9 cellular contexts compared by ENCODE assay signal in genomic region chr1:67749263-67749843, GRCh38.
A peak's percentile ranks its signal among the peaks of the same experiment; 100 is the strongest.
DNase-seq lines count a peak whose midpoint lies in the region; ATAC-seq and TF ChIP-seq lines count a peak whose summit lies in the region.
"Had no signal": no experiment of that assay in that cellular context is flagged by ENCODE, and none has a peak within 500 bp of the region (broad histone marks: within the 10 kb centered on the region; RNA-seq: fewer than 3 reads in every experiment).

No MANE protein-coding gene starts in this region.

- peak; percentile 68 for ATAC-seq in left colon
- no peak for ATAC-seq in activated CD4-positive, CD25-positive, alpha-beta regulatory T cell treated with anti-CD3 and anti-CD28 coated beads, Interleukin-2, amount 50 U/mL, for 24 hours
- ATAC-seq: activated CD8-positive, alpha-beta memory T cell treated with anti-CD3 and anti-CD28 coated beads, Interleukin-2, amount 10 ng/mL, durations not matched to agents 7 days and 5 days had no signal

- H3K9me3 ChIP-seq in adrenal gland (replicated peaks in 1 of 3), result no peaks in the 10 kb centered on the region
- no peaks in the 10 kb centered on the region for H3K9me3 ChIP-seq in stomach
- no peaks in the 10 kb centered on the region for H3K9me3 ChIP-seq in CD4-positive, alpha-beta memory T cell (ENCODE audit: control insufficient read depth in 1 of 2, low read length in 2 of 2)

- TF ChIP-seq POLR2A in adrenal gland (IDR thresholded peaks at IDR 0.05) (no peak), stomach (IDR thresholded peaks at IDR 0.05) (no peak)

- H3K36me3 Mint-ChIP-seq in CD4-positive, alpha-beta memory T cell, result no peaks in the 10 kb centered on the region
- H3K36me3 Mint-ChIP-seq: activated CD8-positive, alpha-beta memory T cell treated with anti-CD3 and anti-CD28 coated beads, Interleukin-2, amount 10 ng/mL, durations not matched to agents 7 days and 5 days had no signal

- WGBS in adrenal gland, 4 donors, result 55 to 58% (median 56%) methylated on average over 5 of the region's 5 CpGs
- 26 to 50% (median 41%) methylated on average over 4 to 5 of the region's 5 CpGs for WGBS in stomach, 5 donors

- H3K27ac ChIP-seq in adrenal gland (peak overlapping the region in 4 of 5 donors; percentile 44 to 79 (median 58)), stomach (peak overlapping the region; percentile 80 to 93 (median 88))
- no peak overlapping the region for H3K27ac ChIP-seq in CD4-positive, alpha-beta memory T cell (ENCODE audit: low read depth, low read length)

- H3K4me3 ChIP-seq in HFF-Myc (replicated peaks; ENCODE audit: low read depth, low read length) (0 out of 2 replicates have a peak overlapping the region, but pooled peaks have one; percentile 7), adrenal gland (peak overlapping the region in 1 of 4 donors; percentile 4), stomach (peak overlapping the region in 1 of 4 donors; percentile 23)
- no peak overlapping the region for H3K4me3 ChIP-seq in CD4-positive, alpha-beta memory T cell (ENCODE audit: low read length in 2 of 2)

- H3K36me3 ChIP-seq in adrenal gland (replicated peaks in 1 of 2) (no peaks in the 10 kb centered on the region), stomach (no peaks in the 10 kb centered on the region)
- no peaks in the 10 kb centered on the region for H3K36me3 ChIP-seq in CD4-positive, alpha-beta memory T cell (ENCODE audit: insufficient read depth, low read length)

- H3K9me3 Mint-ChIP-seq in CD4-positive, alpha-beta memory T cell, result no peaks in the 10 kb centered on the region

- no peak for DNase-seq in HFF-Myc (ENCODE audit: extremely low read depth, low read depth)
- DNase-seq in adrenal gland, result no peak
- DNase-seq in left colon, result peak in 1 of 2 donors; percentile 63
- peak; percentile 35 for DNase-seq in stomach
- no peak for DNase-seq in stimulated activated naive CD4-positive, alpha-beta T cell (lab: John Stamatoyannopoulos, UW)
- no peak for DNase-seq in A172 (ENCODE audit: low spot score)
- DNase-seq in CD4-positive, alpha-beta memory T cell, result no peak
- DNase-seq: activated CD8-positive, alpha-beta memory T cell treated with anti-CD3 and anti-CD28 coated beads, Interleukin-2, amount 10 ng/mL, durations not matched to agents 7 days and 5 days had no signal

- H3K27me3 Mint-ChIP-seq in CD4-positive, alpha-beta memory T cell, result peaks cover 3 to 10% of the 10 kb centered on the region in 2 donors

- no peak overlapping the region for H3K4me3 Mint-ChIP-seq in CD4-positive, alpha-beta memory T cell
- H3K4me3 Mint-ChIP-seq: activated CD8-positive, alpha-beta memory T cell treated with anti-CD3 and anti-CD28 coated beads, Interleukin-2, amount 10 ng/mL, durations not matched to agents 7 days and 5 days had no signal

- H3K27ac Mint-ChIP-seq in CD4-positive, alpha-beta memory T cell, result no peak overlapping the region
- H3K27ac Mint-ChIP-seq: activated CD8-positive, alpha-beta memory T cell treated with anti-CD3 and anti-CD28 coated beads, Interleukin-2, amount 10 ng/mL, durations not matched to agents 7 days and 5 days had no signal

- CTCF ChIA-PET in CD4-positive, alpha-beta memory T cell (lab: Charles Lee; ENCODE audit: partially characterized antibody), result no interaction called here

- peaks cover 24 to 34% of the 10 kb centered on the region in 2 donors for H3K4me1 ChIP-seq in adrenal gland (replicated peaks in 1 of 2)
- peaks cover 47 to 97% (median 76%) of the 10 kb centered on the region in 4 donors for H3K4me1 ChIP-seq in stomach
- no peaks in the 10 kb centered on the region for H3K4me1 ChIP-seq in CD4-positive, alpha-beta memory T cell (ENCODE audit: insufficient read depth, low read length)

- no peaks in the 10 kb centered on the region for H3K27me3 ChIP-seq in adrenal gland
- H3K27me3 ChIP-seq in stomach, result no peaks in the 10 kb centered on the region
- no peaks in the 10 kb centered on the region for H3K27me3 ChIP-seq in CD4-positive, alpha-beta memory T cell (ENCODE audit: insufficient read depth, low read length)

- TF ChIP-seq EP300 in stomach (IDR thresholded peaks at IDR 0.05), result no peak

- intact Hi-C loops in adrenal gland (cut with DNase I), result no loop called here
- intact Hi-C loops in left colon (cut with DNase I, micrococcal nuclease), result no loop called here
- intact Hi-C loops in stomach (cut with DNase I; ENCODE audit: low total_unique reads), result no loop called here
- intact Hi-C loops in CD4-positive, alpha-beta memory T cell (cut with micrococcal nuclease), result no loop called here

- TF ChIP-seq CTCF in HFF-Myc (IDR thresholded peaks at IDR 0.05; ENCODE audit: low read depth, low read length, missing control alignments) (no peak), adrenal gland (IDR thresholded peaks at IDR 0.05) (no peak), stomach (IDR thresholded peaks at IDR 0.05) (no peak)

- POLR2A ChIA-PET in CD4-positive, alpha-beta memory T cell (lab: Charles Lee; ENCODE audit: partially characterized antibody), result no interaction called here

- H3K4me1 Mint-ChIP-seq in CD4-positive, alpha-beta memory T cell, result peaks cover 0 to 8% (median 4%) of the 10 kb centered on the region in 4 donors
